In the genomic region with DNA sequence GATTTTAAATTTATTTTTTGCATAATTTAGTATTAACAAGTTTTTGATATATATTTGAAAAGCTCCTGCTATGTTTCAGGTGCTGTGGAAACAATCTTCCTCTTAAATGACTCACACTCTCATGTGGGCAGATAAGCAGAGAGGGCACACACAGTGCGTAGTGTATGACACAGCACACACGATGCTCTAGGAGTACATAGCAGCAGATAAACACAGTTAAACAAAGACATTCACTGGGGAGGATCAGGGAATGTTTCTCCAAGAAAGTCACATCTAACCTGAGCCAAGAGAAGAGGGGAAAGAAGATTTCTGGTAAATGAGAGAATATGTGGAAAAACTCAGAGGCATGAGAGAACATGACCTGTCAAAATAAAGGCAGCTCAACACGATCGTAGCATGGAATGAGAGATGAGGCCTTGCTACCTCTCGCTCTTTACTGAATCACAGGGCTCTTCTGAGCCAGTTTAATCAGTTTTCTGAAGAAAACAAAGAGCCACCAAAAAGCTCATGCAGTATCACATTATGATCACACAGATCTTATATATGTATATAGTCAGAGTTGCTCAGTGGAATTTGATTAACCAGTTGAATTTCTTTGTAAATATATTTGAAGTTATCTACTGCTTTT, we compare ENCODE assay signal across 12 cellular contexts.
DNase-seq lines count a peak whose midpoint lies in the region; ATAC-seq and TF ChIP-seq lines count a peak whose summit lies in the region.
"Had no signal": no experiment of that assay in that cellular context is flagged by ENCODE, and none has a peak within 500 bp of the region (broad histone marks: within the 10 kb centered on the region; RNA-seq: fewer than 3 reads in every experiment).

No MANE protein-coding gene starts in this region.

- BruUV-seq in MCF 10A (replicated peaks; lab: Mats Ljungman, UMichigan) = TSS peak; percentile 85

- H3K27ac Mint-ChIP-seq in activated T-cell treated with anti-CD3 and anti-CD28 coated beads, Interleukin-2, amount 50 U/mL, for 72 hours = no peak overlapping the region
- H3K27ac Mint-ChIP-seq in MCF 10A (ENCODE audit: low read depth, unreplicated experiment) = peak overlapping the region; percentile 21
- H3K27ac Mint-ChIP-seq: stimulated activated memory B cell treated with anti-CD40 and anti-IgM and Interleukin-4, amounts not matched to agents 10 μg/mL and 1 μg/mL and 100 μg/mL, for 72 hours had no signal

- no peaks in the 10 kb centered on the region for H3K9me3 ChIP-seq in uterus

- H3K4me3 Mint-ChIP-seq in activated T-cell treated with anti-CD3 and anti-CD28 coated beads, Interleukin-2, amount 50 U/mL, for 72 hours = no peak overlapping the region
- no peak overlapping the region for H3K4me3 Mint-ChIP-seq in MCF 10A (ENCODE audit: unreplicated experiment)
- H3K4me3 Mint-ChIP-seq: naive B cell; stimulated activated memory B cell treated with anti-CD40 and anti-IgM and Interleukin-4, amounts not matched to agents 10 μg/mL and 1 μg/mL and 100 μg/mL, for 72 hours had no signal

- peak overlapping the region; percentile 62 to 64 for H3K27ac ChIP-seq in uterus

- DNase-seq in activated T-cell treated with anti-CD3 and anti-CD28 coated beads, Interleukin-2, amount 50 U/mL, for 72 hours = peak; percentile 3 to 11
- DNase-seq in activated T-cell treated with anti-CD3 and anti-CD28 coated beads, Interleukin-2, amount 50 U/mL, for 48 hours = no peak
- DNase-seq in MCF 10A (ENCODE audit: unreplicated experiment) (peak; percentile 65), kidney glomerular epithelial cell (lab: John Stamatoyannopoulos, UW) (peak; percentile 76), uterus (peak; percentile 39 to 40), HuH-7 (ENCODE audit: low spot score) (no peak), left colon (no peak)
- DNase-seq: C1 segment of cervical spinal cord, naive B cell, NCI-H2029 treated with DMSO at 0.1 percent for 48 hours had no signal

- TF ChIP-seq POLR2A in uterus (IDR thresholded peaks at IDR 0.05) = peak; percentile 16 to 17

- no peak overlapping the region for H3K4me3 ChIP-seq in uterus

- H3K4me1 Mint-ChIP-seq in activated T-cell treated with anti-CD3 and anti-CD28 coated beads, Interleukin-2, amount 50 U/mL, for 72 hours (ENCODE audit: low read depth) = peaks cover 8% of the 10 kb centered on the region
- peaks cover 6% of the 10 kb centered on the region for H3K4me1 Mint-ChIP-seq in MCF 10A (ENCODE audit: insufficient read depth, unreplicated experiment)
- H3K4me1 Mint-ChIP-seq: naive B cell; stimulated activated memory B cell treated with anti-CD40 and anti-IgM and Interleukin-4, amounts not matched to agents 10 μg/mL and 1 μg/mL and 100 μg/mL, for 72 hours had no signal

- POLR2A ChIA-PET in MCF 10A (lab: Yijun Ruan, JAX) = interaction anchor here (0.6 to 0.8 kb wide), 2 partner anchors 17 to 41 kb away, joined by 3 to 4 read pairs; no protein-coding TSS in a partner anchor

- H3K36me3 Mint-ChIP-seq in activated T-cell treated with anti-CD3 and anti-CD28 coated beads, Interleukin-2, amount 50 U/mL, for 72 hours (ENCODE audit: insufficient read depth in 2 of 2) = no peaks in the 10 kb centered on the region
- no peaks in the 10 kb centered on the region for H3K36me3 Mint-ChIP-seq in MCF 10A (ENCODE audit: insufficient read depth, unreplicated experiment)
- H3K36me3 Mint-ChIP-seq: naive B cell; stimulated activated memory B cell treated with anti-CD40 and anti-IgM and Interleukin-4, amounts not matched to agents 10 μg/mL and 1 μg/mL and 100 μg/mL, for 72 hours had no signal

- no peaks in the 10 kb centered on the region for H3K27me3 ChIP-seq in uterus

- H3K4me1 ChIP-seq in uterus = no peaks in the 10 kb centered on the region

- CTCF ChIA-PET in MCF 10A (lab: Yijun Ruan, JAX) = interaction anchor here (0.7 to 1.0 kb wide), 5 partner anchors 22 to 1084 kb away, joined by 3 to 4 read pairs (median 3); no protein-coding TSS in a partner anchor

- peaks cover 11% of the 10 kb centered on the region for H3K27me3 Mint-ChIP-seq in activated T-cell treated with anti-CD3 and anti-CD28 coated beads, Interleukin-2, amount 50 U/mL, for 72 hours (ENCODE audit: low read depth)
- H3K27me3 Mint-ChIP-seq in MCF 10A (ENCODE audit: insufficient read depth, unreplicated experiment) = no peaks in the 10 kb centered on the region
- H3K27me3 Mint-ChIP-seq: stimulated activated memory B cell treated with anti-CD40 and anti-IgM and Interleukin-4, amounts not matched to agents 10 μg/mL and 1 μg/mL and 100 μg/mL, for 72 hours had no signal

- peak; percentile 81 to 97 for ATAC-seq in activated T-cell treated with anti-CD3 and anti-CD28 coated beads, Interleukin-2, amount 50 U/mL, for 72 hours (replicated peaks in 1 of 2)
- no peak for ATAC-seq in GM19324 (IDR thresholded peaks at IDR 0.05; ENCODE audit: low FRiP score, unreplicated experiment)
- ATAC-seq in left colon = no peak
- ATAC-seq: stimulated activated memory B cell treated with anti-CD40 and anti-IgM and Interleukin-4, amounts not matched to agents 10 μg/mL and 1 μg/mL and 100 μg/mL, for 72 hours had no signal

- intact Hi-C loops in MCF 10A (cut with micrococcal nuclease) = no loop called here
- intact Hi-C loops in uterus (cut with DNase I; ENCODE audit: low total_unique reads) = no loop called here
- intact Hi-C loops in left colon (cut with DNase I, micrococcal nuclease) = no loop called here

- no peaks in the 10 kb centered on the region for H3K36me3 ChIP-seq in uterus

- H3K9me3 Mint-ChIP-seq in activated T-cell treated with anti-CD3 and anti-CD28 coated beads, Interleukin-2, amount 50 U/mL, for 72 hours = no peaks in the 10 kb centered on the region
- H3K9me3 Mint-ChIP-seq in MCF 10A (ENCODE audit: unreplicated experiment) = no peaks in the 10 kb centered on the region
- H3K9me3 Mint-ChIP-seq: naive B cell; stimulated activated memory B cell treated with anti-CD40 and anti-IgM and Interleukin-4, amounts not matched to agents 10 μg/mL and 1 μg/mL and 100 μg/mL, for 72 hours had no signal

- TF ChIP-seq CTCF in MCF 10A (IDR thresholded peaks at IDR 0.05; ENCODE audit: unreplicated experiment) (no peak), uterus (IDR thresholded peaks at IDR 0.05) (no peak)

Comparison
In these comparisons a context has a peak if more than half of its experiments do, and no peak if none do; other contexts are left out.
1. DNase-seq: peak in activated T-cell treated with anti-CD3 and anti-CD28 coated beads, Interleukin-2, amount 50 U/mL, for 72 hours (2 of 2), MCF 10A (single experiment), kidney glomerular epithelial cell (single experiment) and uterus (2 of 2); none in activated T-cell treated with anti-CD3 and anti-CD28 coated beads, Interleukin-2, amount 50 U/mL, for 48 hours (0 of 2), HuH-7 (single experiment) and left colon (0 of 2).
2. ATAC-seq: peak in activated T-cell treated with anti-CD3 and anti-CD28 coated beads, Interleukin-2, amount 50 U/mL, for 72 hours (2 of 2); none in GM19324 (single experiment) and left colon (single experiment).